In genomic region chr2:159046966-159047365, GRCh38 we compare ENCODE assay signal across 1 cellular context.
TF ChIP-seq lines count a peak whose summit lies in the region.

No MANE protein-coding gene starts in this region.

TF ChIP-seq in HEK293, 187 proteins besides CTCF, POLR2A, EP300 and RAD21 (continued from another document):
- TF ChIP-seq FEZF1 (tag by site-specific recombination; IDR thresholded peaks at IDR 0.05): no peak
- TF ChIP-seq ZNF658 (tag by site-specific recombination; IDR thresholded peaks at IDR 0.05): no peak
- no peak for TF ChIP-seq ZNF623 (tag by site-specific recombination; IDR thresholded peaks at IDR 0.05)
- no peak for TF ChIP-seq ZNF785 (tag by site-specific recombination; IDR thresholded peaks at IDR 0.05)
- TF ChIP-seq, protein P1, sequence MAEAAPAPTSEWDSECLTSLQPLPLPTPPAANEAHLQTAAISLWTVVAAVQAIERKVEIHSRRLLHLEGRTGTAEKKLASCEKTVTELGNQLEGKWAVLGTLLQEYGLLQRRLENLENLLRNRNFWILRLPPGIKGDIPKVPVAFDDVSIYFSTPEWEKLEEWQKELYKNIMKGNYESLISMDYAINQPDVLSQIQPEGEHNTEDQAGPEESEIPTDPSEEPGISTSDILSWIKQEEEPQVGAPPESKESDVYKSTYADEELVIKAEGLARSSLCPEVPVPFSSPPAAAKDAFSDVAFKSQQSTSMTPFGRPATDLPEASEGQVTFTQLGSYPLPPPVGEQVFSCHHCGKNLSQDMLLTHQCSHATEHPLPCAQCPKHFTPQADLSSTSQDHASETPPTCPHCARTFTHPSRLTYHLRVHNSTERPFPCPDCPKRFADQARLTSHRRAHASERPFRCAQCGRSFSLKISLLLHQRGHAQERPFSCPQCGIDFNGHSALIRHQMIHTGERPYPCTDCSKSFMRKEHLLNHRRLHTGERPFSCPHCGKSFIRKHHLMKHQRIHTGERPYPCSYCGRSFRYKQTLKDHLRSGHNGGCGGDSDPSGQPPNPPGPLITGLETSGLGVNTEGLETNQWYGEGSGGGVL (tag by site-specific recombination; IDR thresholded peaks at IDR 0.05): peak; percentile 67
